In the genomic region with DNA sequence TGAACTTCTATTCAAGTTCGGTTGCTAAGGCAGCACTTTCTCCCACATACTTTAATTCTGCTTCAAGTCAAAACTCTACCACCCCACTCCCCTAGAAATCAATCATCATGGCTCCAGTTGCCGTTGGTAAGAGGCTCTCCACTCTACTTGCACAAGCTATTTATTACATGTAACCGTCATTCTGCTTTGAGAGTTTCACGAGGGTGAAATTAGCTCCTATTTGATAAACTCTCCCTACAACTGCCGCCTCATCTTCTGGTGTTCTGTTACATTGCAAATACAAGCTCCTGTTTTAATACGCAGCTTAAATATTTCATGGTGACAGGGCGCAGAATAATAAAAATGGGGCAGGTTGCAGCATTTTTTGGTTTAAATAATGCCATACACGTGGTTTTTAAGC, we compare ENCODE assay signal across 30 cellular contexts. TPM values are rescaled to one million over a fixed set of nuclear protein-coding genes. Genes with fewer than 3 reads are reported as not detected.
A peak's percentile ranks its signal among the peaks of the same experiment; 100 is the strongest.
DNase-seq lines count a peak whose midpoint lies in the region; ATAC-seq and TF ChIP-seq lines count a peak whose summit lies in the region.
"Had no signal": no experiment of that assay in that cellular context is flagged by ENCODE, and none has a peak within 500 bp of the region (broad histone marks: within the 10 kb centered on the region; RNA-seq: fewer than 3 reads in every experiment).

No MANE protein-coding gene starts in this region.

- peaks cover 17% of the 10 kb centered on the region for H3K27me3 Mint-ChIP-seq in GM23338 (ENCODE audit: insufficient read depth, low read depth, poor library complexity)
- no peaks in the 10 kb centered on the region for H3K27me3 Mint-ChIP-seq in activated CD8-positive, alpha-beta T cell treated with anti-CD3 and anti-CD28 coated beads, Interleukin-2, amount 10 ng/mL, durations not matched to agents 7 days and 5 days (ENCODE audit: low read depth)
- H3K27me3 Mint-ChIP-seq: activated CD4-positive, alpha-beta T cell treated with anti-CD3 and anti-CD28 coated beads, Interleukin-2, amount 10 ng/mL, durations not matched to agents 24 days and 14 days; activated naive CD8-positive, alpha-beta T cell treated with anti-CD3 and anti-CD28 coated beads, Interleukin-2, amount 50 U/mL, for 24 hours; stimulated activated memory B cell treated with anti-CD40 and anti-IgM and Interleukin-4, amounts not matched to agents 10 μg/mL and 1 μg/mL and 100 μg/mL, for 72 hours had no signal

- no peaks in the 10 kb centered on the region for H3K36me3 ChIP-seq in GM23338 (ENCODE audit: insufficient read depth)
- H3K36me3 ChIP-seq in esophagus (ENCODE audit: control insufficient read depth in 2 of 2, insufficient read depth in 2 of 2, low read length in 1 of 2): peaks cover 0 to 4% of the 10 kb centered on the region in 2 donors

- POLR2A ChIA-PET in activated CD8-positive, alpha-beta T cell treated with anti-CD3 and anti-CD28 coated beads, Interleukin-2, amount 10 ng/mL, durations not matched to agents 7 days and 5 days (lab: Charles Lee): interaction anchor here (1.3 kb wide), 1 partner anchor 59 kb away, joined by 3 read pairs; no protein-coding TSS in a partner anchor

- H3K4me3 ChIP-seq in GM23338 (no peak overlapping the region), esophagus (ENCODE audit: low read depth in 1 of 2, low read length in 2 of 2) (no peak overlapping the region)

- DNase-seq in NCI-H1092 treated with DMSO at 0.1 percent for 48 hours (lab: John Stamatoyannopoulos, UW) (peak; percentile 57), NCI-H1092 (lab: John Stamatoyannopoulos, UW) (no peak), GM23338 (ENCODE audit: low spot score) (no peak), NCI-H2196 treated with DMSO at 0.1 percent for 48 hours (lab: John Stamatoyannopoulos, UW; ENCODE audit: unreplicated experiment) (peak; percentile 10), hippocampal formation (lab: John Stamatoyannopoulos, UW) (no peak), anterior cingulate cortex (lab: John Stamatoyannopoulos, UW) (no peak)
- DNase-seq in activated CD8-positive, alpha-beta T cell treated with anti-CD3 and anti-CD28 coated beads, Interleukin-2, amount 10 ng/mL, durations not matched to agents 7 days and 5 days: no peak
- DNase-seq: 8988T; activated CD4-positive, alpha-beta T cell treated with anti-CD3 and anti-CD28 coated beads, Interleukin-2, amount 10 ng/mL, durations not matched to agents 24 days and 14 days; activated naive CD4-positive, alpha-beta T cell; activated naive CD8-positive, alpha-beta T cell treated with anti-CD3 and anti-CD28 coated beads, Interleukin-2, amount 50 U/mL, for 24 hours; activated T-cell treated with anti-CD3 and anti-CD28 coated beads, Interleukin-2, amount 50 U/mL, for 72 hours; C1 segment of cervical spinal cord; Caco-2; cortex of kidney; DND-41; effector memory CD4-positive, alpha-beta T cell; GF-D8; Kasumi-1; mesenchymal stem cell; MV-4-11; NCI-H2171; NCI-H524 treated with DMSO at 0.1 percent for 48 hours; nephron progenitor cell; trophoblast cell had no signal

- CTCF ChIA-PET in activated CD8-positive, alpha-beta T cell treated with anti-CD3 and anti-CD28 coated beads, Interleukin-2, amount 10 ng/mL, durations not matched to agents 7 days and 5 days (lab: Charles Lee): interaction anchor here (0.9 to 1.1 kb wide), 2 partner anchors 20 to 59 kb away, joined by 3 to 5 read pairs; no protein-coding TSS in a partner anchor

- peaks cover 96% of the 10 kb centered on the region for H4K20me1 ChIP-seq in GM23338 (replicated peaks; ENCODE audit: insufficient read depth)

- 51 to 60% methylated on average over 8 of the region's 8 CpGs for WGBS in esophagus, 2 donors

- no peak for ATAC-seq in GM23338
- ATAC-seq in activated CD8-positive, alpha-beta T cell treated with anti-CD3 and anti-CD28 coated beads, Interleukin-2, amount 10 ng/mL, durations not matched to agents 7 days and 5 days: no peak
- ATAC-seq: activated naive CD8-positive, alpha-beta T cell treated with anti-CD3 and anti-CD28 coated beads, Interleukin-2, amount 50 U/mL, for 24 hours; activated T-cell treated with anti-CD3 and anti-CD28 coated beads, Interleukin-2, amount 50 U/mL, for 72 hours; HCT116; left lobe of liver; Panc1; stimulated activated memory B cell treated with anti-CD40 and anti-IgM and Interleukin-4, amounts not matched to agents 10 μg/mL and 1 μg/mL and 100 μg/mL, for 72 hours had no signal

- H3K4me2 ChIP-seq in GM23338: 0 out of 2 replicates have a peak overlapping the region, but pooled peaks have one; percentile 45

- H3K27ac ChIP-seq in GM23338 (ENCODE audit: low read depth) (no peak overlapping the region), esophagus (ENCODE audit: low read depth in 2 of 2, low read length in 1 of 2) (peak overlapping the region; percentile 54 to 73)

- no peaks in the 10 kb centered on the region for H3K9me2 ChIP-seq in GM23338 (ENCODE audit: insufficient read depth)

- no peaks in the 10 kb centered on the region for H3K9me3 ChIP-seq in esophagus (ENCODE audit: control insufficient read depth in 2 of 2, insufficient read depth in 1 of 2, low read depth in 1 of 2, low read length in 1 of 2)
- H3K9me3 ChIP-seq: Caco-2 had no signal

- peaks cover 3% of the 10 kb centered on the region; the same call in 1 of the 3 replicates for H3K36me3 Mint-ChIP-seq in GM23338 (ENCODE audit: low read depth)
- H3K36me3 Mint-ChIP-seq in activated CD8-positive, alpha-beta T cell treated with anti-CD3 and anti-CD28 coated beads, Interleukin-2, amount 10 ng/mL, durations not matched to agents 7 days and 5 days (ENCODE audit: low read depth): peaks cover 8% of the 10 kb centered on the region

- TF ChIP-seq CTCF in GM23338 (conservative IDR thresholded peaks at IDR 0.05; ENCODE audit: low read depth in 2 of 2): no peak

- H3K27ac Mint-ChIP-seq in GM23338: no peak overlapping the region
- no peak overlapping the region for H3K27ac Mint-ChIP-seq in activated CD8-positive, alpha-beta T cell treated with anti-CD3 and anti-CD28 coated beads, Interleukin-2, amount 10 ng/mL, durations not matched to agents 7 days and 5 days
- H3K27ac Mint-ChIP-seq: activated CD4-positive, alpha-beta T cell treated with anti-CD3 and anti-CD28 coated beads, Interleukin-2, amount 10 ng/mL, durations not matched to agents 24 days and 14 days; activated naive CD8-positive, alpha-beta T cell treated with anti-CD3 and anti-CD28 coated beads, Interleukin-2, amount 50 U/mL, for 24 hours; nephron progenitor cell; stimulated activated memory B cell treated with anti-CD40 and anti-IgM and Interleukin-4, amounts not matched to agents 10 μg/mL and 1 μg/mL and 100 μg/mL, for 72 hours had no signal

- H3F3A ChIP-seq in GM23338 (replicated peaks; ENCODE audit: low read depth): no peaks in the 10 kb centered on the region

- no peaks in the 10 kb centered on the region for H3K9me3 Mint-ChIP-seq in GM23338
- H3K9me3 Mint-ChIP-seq in activated CD8-positive, alpha-beta T cell treated with anti-CD3 and anti-CD28 coated beads, Interleukin-2, amount 10 ng/mL, durations not matched to agents 7 days and 5 days (ENCODE audit: insufficient read depth): no peaks in the 10 kb centered on the region
- H3K9me3 Mint-ChIP-seq: activated CD4-positive, alpha-beta T cell treated with anti-CD3 and anti-CD28 coated beads, Interleukin-2, amount 10 ng/mL, durations not matched to agents 24 days and 14 days; activated naive CD8-positive, alpha-beta T cell treated with anti-CD3 and anti-CD28 coated beads, Interleukin-2, amount 50 U/mL, for 24 hours; activated T-cell treated with anti-CD3 and anti-CD28 coated beads, Interleukin-2, amount 50 U/mL, for 72 hours; nephron progenitor cell; stimulated activated memory B cell treated with anti-CD40 and anti-IgM and Interleukin-4, amounts not matched to agents 10 μg/mL and 1 μg/mL and 100 μg/mL, for 72 hours had no signal

- H3K4me1 ChIP-seq in GM23338 (ENCODE audit: insufficient read depth) (peaks cover 89% of the 10 kb centered on the region), esophagus (ENCODE audit: control insufficient read depth in 2 of 2, insufficient read depth in 2 of 2, low read length in 1 of 2) (peaks cover 7 to 23% of the 10 kb centered on the region in 2 donors)
- H3K4me1 ChIP-seq: Caco-2 had no signal

- H2AFZ ChIP-seq in GM23338: no peak overlapping the region

- H3K79me2 ChIP-seq in GM23338 (replicated peaks; ENCODE audit: insufficient read depth): peaks cover 100% of the 10 kb centered on the region

- H3K27me3 ChIP-seq in GM23338 (ENCODE audit: insufficient read depth) (no peaks in the 10 kb centered on the region), esophagus (ENCODE audit: control insufficient read depth in 1 of 2, insufficient read depth in 2 of 2, low read length in 2 of 2) (no peaks in the 10 kb centered on the region)

- peaks cover 90% of the 10 kb centered on the region for H3K4me1 Mint-ChIP-seq in GM23338
- peaks cover 28% of the 10 kb centered on the region for H3K4me1 Mint-ChIP-seq in activated CD8-positive, alpha-beta T cell treated with anti-CD3 and anti-CD28 coated beads, Interleukin-2, amount 10 ng/mL, durations not matched to agents 7 days and 5 days (ENCODE audit: low read depth)

- H3K4me3 Mint-ChIP-seq in GM23338: no peak overlapping the region
- no peak overlapping the region for H3K4me3 Mint-ChIP-seq in activated CD8-positive, alpha-beta T cell treated with anti-CD3 and anti-CD28 coated beads, Interleukin-2, amount 10 ng/mL, durations not matched to agents 7 days and 5 days
- H3K4me3 Mint-ChIP-seq: activated CD4-positive, alpha-beta T cell treated with anti-CD3 and anti-CD28 coated beads, Interleukin-2, amount 10 ng/mL, durations not matched to agents 24 days and 14 days; activated naive CD8-positive, alpha-beta T cell treated with anti-CD3 and anti-CD28 coated beads, Interleukin-2, amount 50 U/mL, for 24 hours; activated T-cell treated with anti-CD3 and anti-CD28 coated beads, Interleukin-2, amount 50 U/mL, for 72 hours; nephron progenitor cell; stimulated activated memory B cell treated with anti-CD40 and anti-IgM and Interleukin-4, amounts not matched to agents 10 μg/mL and 1 μg/mL and 100 μg/mL, for 72 hours had no signal

TF ChIP-seq in GM23338, 12 proteins besides CTCF, POLR2A, EP300 and RAD21:
- no peak for TF ChIP-seq CREB1 (CRISPR knock-in tag; IDR thresholded peaks at IDR 0.05; ENCODE audit: low read depth)

RNA-seq across cellular contexts. Expression of a gene that starts 28.6 kb away (rescaled TPM):
- 72.4 and 74.7 TPM in 2 replicates for total RNA-seq in GM23338 (2014; rRNA removed; shearing (Covaris generic))
- polyA plus RNA-seq in GM23338 (2016; fragmentation: Nextera tagmentation; extraction: Ambion mirVana) (22.1 and 23.0 TPM in 2 replicates), esophagus (10 to 100 TPM; 34.9 to 51.2 TPM)
- 10 to 100 TPM; 72.9 to 78.1 TPM for total RNA-seq in activated CD8-positive, alpha-beta T cell treated with anti-CD3 and anti-CD28 coated beads, Interleukin-2, amount 10 ng/mL, durations not matched to agents 7 days and 5 days

Comparison
In these comparisons a context has a peak if more than half of its experiments do, and no peak if none do; other contexts are left out.
1. DNase-seq: peak in NCI-H1092 treated with DMSO at 0.1 percent for 48 hours (single experiment) and NCI-H2196 treated with DMSO at 0.1 percent for 48 hours (single experiment); none in NCI-H1092 (single experiment), GM23338 (single experiment), activated CD8-positive, alpha-beta T cell treated with anti-CD3 and anti-CD28 coated beads, Interleukin-2, amount 10 ng/mL, durations not matched to agents 7 days and 5 days (single experiment), hippocampal formation (0 of 2) and anterior cingulate cortex (0 of 58).